Comparison of ENCODE assay signal across 16 cellular contexts in genomic region chr15:96369351-96369750, GRCh38. TPM values are rescaled to one million over a fixed set of nuclear protein-coding genes. Genes with fewer than 3 reads are reported as not detected.
DNase-seq lines count a peak whose midpoint lies in the region; ATAC-seq and TF ChIP-seq lines count a peak whose summit lies in the region.
"Had no signal": no experiment of that assay in that cellular context is flagged by ENCODE, and none has a peak within 500 bp of the region (broad histone marks: within the 10 kb centered on the region; RNA-seq: fewer than 3 reads in every experiment).

No MANE protein-coding gene starts in this region.

- peaks cover 81% of the 10 kb centered on the region for H3K27me3 Mint-ChIP-seq in neural crest cell (ENCODE audit: low read depth)
- peaks cover 49 to 79% of the 10 kb centered on the region in 2 donors for H3K27me3 Mint-ChIP-seq in stimulated activated naive B cell treated with anti-CD40 and anti-IgM and Interleukin-4, amounts not matched to agents 10 μg/mL and 1 μg/mL and 100 μg/mL, for 72 hours

- H3K4me1 Mint-ChIP-seq in neural crest cell = peaks cover 26% of the 10 kb centered on the region
- H3K4me1 Mint-ChIP-seq in stimulated activated naive B cell treated with anti-CD40 and anti-IgM and Interleukin-4, amounts not matched to agents 10 μg/mL and 1 μg/mL and 100 μg/mL, for 72 hours = peaks cover 0 to 6% of the 10 kb centered on the region in 2 donors

- intact Hi-C loops in adrenal gland (cut with DNase I) = loop anchor here in 1 of 2 donors (10.0 kb wide), 1 partner anchor 215 kb away; no protein-coding TSS in a partner anchor

- peaks cover 4% of the 10 kb centered on the region for H3K9me3 Mint-ChIP-seq in neural crest cell
- peaks cover 4 to 8% of the 10 kb centered on the region in 2 donors for H3K9me3 Mint-ChIP-seq in stimulated activated naive B cell treated with anti-CD40 and anti-IgM and Interleukin-4, amounts not matched to agents 10 μg/mL and 1 μg/mL and 100 μg/mL, for 72 hours

- peaks cover 10% of the 10 kb centered on the region for H3K36me3 Mint-ChIP-seq in neural crest cell (ENCODE audit: low read depth)
- H3K36me3 Mint-ChIP-seq in stimulated activated naive B cell treated with anti-CD40 and anti-IgM and Interleukin-4, amounts not matched to agents 10 μg/mL and 1 μg/mL and 100 μg/mL, for 72 hours = no peaks in the 10 kb centered on the region
- H3K36me3 Mint-ChIP-seq: CD4-positive, alpha-beta memory T cell had no signal

- no peak overlapping the region for H3K27ac Mint-ChIP-seq in neural crest cell (ENCODE audit: unreplicated experiment)
- no peak overlapping the region for H3K27ac Mint-ChIP-seq in stimulated activated naive B cell treated with anti-CD40 and anti-IgM and Interleukin-4, amounts not matched to agents 10 μg/mL and 1 μg/mL and 100 μg/mL, for 72 hours
- H3K27ac Mint-ChIP-seq: CD4-positive, alpha-beta memory T cell had no signal

- peaks cover 87% of the 10 kb centered on the region for H3K27me3 ChIP-seq in H7 (ENCODE audit: control insufficient read depth, insufficient read depth, low read length)
- peaks cover 41% of the 10 kb centered on the region for H3K27me3 ChIP-seq in osteoblast (ENCODE audit: insufficient read depth, low read length)
- H3K27me3 ChIP-seq in adrenal gland = peaks cover 5% of the 10 kb centered on the region

- no peak overlapping the region for H3K4me2 ChIP-seq in osteoblast (ENCODE audit: insufficient read depth, low read length)

- no peaks in the 10 kb centered on the region for H3K79me2 ChIP-seq in osteoblast (ENCODE audit: insufficient read depth, low read length)

- DNase-seq in H7 (peak; percentile 20), epidermal melanocyte (ENCODE audit: insufficient read length, low spot score) (peak; percentile 7), neural crest cell (ENCODE audit: low read depth, low spot score) (no peak), osteoblast (ENCODE audit: insufficient read length, low spot score, missing footprints) (peak; percentile 11), T1000 (lab: John Stamatoyannopoulos, UW) (no peak), adrenal gland (no peak)
- DNase-seq in activated effector memory CD4-positive, alpha-beta T cell treated with anti-CD3 and anti-CD28 coated beads, Interleukin-2, amount 50 U/mL, for 16 hours = no peak
- no peak for DNase-seq in stimulated activated naive B cell treated with anti-CD40 and anti-IgM and Interleukin-4, amounts not matched to agents 10 μg/mL and 1 μg/mL and 100 μg/mL, for 72 hours
- DNase-seq: C1 segment of cervical spinal cord; Calu3; CD4-positive, alpha-beta memory T cell; COR-L47; DMS153; DND-41; GM23248; HCEC 1CT had no signal

- no peak for TF ChIP-seq POLR2A in adrenal gland (IDR thresholded peaks at IDR 0.05)

- H3K9me3 ChIP-seq in osteoblast (ENCODE audit: low read depth, low read length) (no peaks in the 10 kb centered on the region), adrenal gland (replicated peaks in 1 of 3) (no peaks in the 10 kb centered on the region)

- no peak overlapping the region for H3K4me3 ChIP-seq in H7 (ENCODE audit: insufficient read depth, low read depth, low read length)
- H3K4me3 ChIP-seq in osteoblast (ENCODE audit: insufficient read depth, low read length) = no peak overlapping the region
- no peak overlapping the region for H3K4me3 ChIP-seq in adrenal gland
- H3K4me3 ChIP-seq: GM23248 had no signal

- H3K4me1 ChIP-seq in osteoblast (ENCODE audit: insufficient read depth, low read length) = no peaks in the 10 kb centered on the region
- no peaks in the 10 kb centered on the region for H3K4me1 ChIP-seq in adrenal gland (replicated peaks in 1 of 2)

- TF ChIP-seq CTCF in neural crest cell (conservative IDR thresholded peaks at IDR 0.05) (no peak), osteoblast (IDR thresholded peaks at IDR 0.05; ENCODE audit: extremely low read depth, low read depth, low read length) (no peak), adrenal gland (IDR thresholded peaks at IDR 0.05) (no peak)

- H4K20me1 ChIP-seq in osteoblast (ENCODE audit: insufficient read depth, low read length) = peaks cover 9% of the 10 kb centered on the region

- H3K36me3 ChIP-seq in H7 (replicated peaks; ENCODE audit: control insufficient read depth, insufficient read depth, low read length) = no peaks in the 10 kb centered on the region
- no peaks in the 10 kb centered on the region for H3K36me3 ChIP-seq in osteoblast (ENCODE audit: insufficient read depth, low read length)
- no peaks in the 10 kb centered on the region for H3K36me3 ChIP-seq in adrenal gland (replicated peaks in 1 of 2)

- 73 to 84% (median 83%) methylated on average over 18 to 19 of the region's 19 CpGs for WGBS in adrenal gland, 4 donors

- no peak overlapping the region for H3K27ac ChIP-seq in osteoblast (ENCODE audit: low read depth, low read length)
- no peak overlapping the region for H3K27ac ChIP-seq in adrenal gland
- H3K27ac ChIP-seq: GM23248 had no signal

- peak overlapping the region; percentile 49 for H3K4me3 Mint-ChIP-seq in neural crest cell
- H3K4me3 Mint-ChIP-seq in stimulated activated naive B cell treated with anti-CD40 and anti-IgM and Interleukin-4, amounts not matched to agents 10 μg/mL and 1 μg/mL and 100 μg/mL, for 72 hours = no peak overlapping the region
- H3K4me3 Mint-ChIP-seq: CD4-positive, alpha-beta memory T cell had no signal

- H2AFZ ChIP-seq in osteoblast (ENCODE audit: low read length) = no peak overlapping the region
- H2AFZ ChIP-seq: GM23248 had no signal

- ATAC-seq in stimulated activated naive B cell treated with anti-CD40 and anti-IgM and Interleukin-4, amounts not matched to agents 10 μg/mL and 1 μg/mL and 100 μg/mL, for 72 hours (replicated peaks) = no peak

RNA-seq across cellular contexts. Expression of gene NR2F2, which starts 38.9 kb away (rescaled TPM):
- total RNA-seq in H7 (2014; rRNA removed; shearing (Covaris generic)) = 0.17 TPM in 1 of 2 replicates, not detected in the other
- 147 and 150 TPM in 2 replicates for total RNA-seq in neural crest cell
- total RNA-seq in osteoblast = 13.0 and 14.5 TPM in 2 replicates
- 100 to 1,000 TPM in 2 of 8 donors, 10 to 100 TPM in 6; 22.3 to 113 (median 54.8) TPM for total RNA-seq in adrenal gland
- polyA plus RNA-seq in adrenal gland = 10 to 100 TPM; 27.3 to 67.9 (median 37.3) TPM
- total RNA-seq: CD4-positive, alpha-beta memory T cell had no signal
- polyA plus RNA-seq: CD4-positive, alpha-beta memory T cell had no signal

Comparison
In these comparisons a context has a peak if more than half of its experiments do, and no peak if none do; other contexts are left out.
1. DNase-seq: peak in H7 (single experiment), epidermal melanocyte (single experiment) and osteoblast (single experiment); none in neural crest cell (single experiment), T1000 (single experiment), activated effector memory CD4-positive, alpha-beta T cell treated with anti-CD3 and anti-CD28 coated beads, Interleukin-2, amount 50 U/mL, for 16 hours (single experiment), adrenal gland (0 of 7) and stimulated activated naive B cell treated with anti-CD40 and anti-IgM and Interleukin-4, amounts not matched to agents 10 μg/mL and 1 μg/mL and 100 μg/mL, for 72 hours (single experiment).
2. RNA of gene NR2F2, which starts 38.9 kb away (total RNA-seq): 147 to 150 TPM in neural crest cell, 22.3 to 113 TPM in adrenal gland and 13.0 to 14.5 TPM in osteoblast; 0.17 TPM in H7; every median in the first group is over 10 times any median in the second.